8 cellular contexts compared by ENCODE assay signal in genomic region chr9:34380511-34381315, GRCh38. TPM values are rescaled to one million over a fixed set of nuclear protein-coding genes. Genes with fewer than 3 reads are reported as not detected.
A peak's percentile ranks its signal among the peaks of the same experiment; 100 is the strongest.
DNase-seq lines count a peak whose midpoint lies in the region; ATAC-seq and TF ChIP-seq lines count a peak whose summit lies in the region.

No MANE protein-coding gene starts in this region.

- H3K4me3 ChIP-seq in H7 (ENCODE audit: insufficient read depth, low read depth, low read length) (peak overlapping the region; percentile 54), choroid plexus epithelial cell (ENCODE audit: low read depth, low read length) (peak overlapping the region; percentile 63)

- H3K27me3 ChIP-seq in H7 (ENCODE audit: control insufficient read depth, insufficient read depth, low read length) = peaks cover 26% of the 10 kb centered on the region

- H3K36me3 ChIP-seq in H7 (replicated peaks; ENCODE audit: control insufficient read depth, insufficient read depth, low read length) = no peaks in the 10 kb centered on the region

- DNase-seq in CMK (ENCODE audit: low read depth) (peak; percentile 70), H7 (peak; percentile 99), NCI-H226 (peak; percentile 31), choroid plexus epithelial cell (ENCODE audit: low read depth) (peak; percentile 81), kidney tubule cell (ENCODE audit: low spot score) (peak; percentile 69)
- peak; percentile 81 for DNase-seq in activated CD4-positive, alpha-beta T cell treated with anti-CD3 and anti-CD28 coated beads for 48 hours
- DNase-seq in stimulated activated CD4-positive, alpha-beta T cell treated with anti-CD3 and anti-CD28 coated beads, Interleukin-15, amount 100 ng/mL, for 24 hours = peak; percentile 83

- TF ChIP-seq CTCF in choroid plexus epithelial cell (conservative IDR thresholded peaks at IDR 0.05; ENCODE audit: low read depth, low read length) = no peak

- ATAC-seq in GM21528 (IDR thresholded peaks at IDR 0.05; ENCODE audit: low FRiP score, unreplicated experiment) = no peak

RNA-seq across cellular contexts. Expression of gene MYORG, which starts 4.0 kb away (rescaled TPM):
- 12.3 and 19.8 TPM in 2 replicates for total RNA-seq in H7 (2014; rRNA removed; shearing (Covaris generic))

RNA-seq across cellular contexts. Expression of gene NUDT2, which starts 51.3 kb away (rescaled TPM):
- total RNA-seq in H7 (2014; rRNA removed; shearing (Covaris generic)) = 28.6 and 32.4 TPM in 2 replicates

RNA-seq across cellular contexts. Expression of gene KIF24, which starts 51.6 kb away (rescaled TPM):
- 4.5 and 4.7 TPM in 2 replicates for total RNA-seq in H7 (2014; rRNA removed; shearing (Covaris generic))

Comparison
In these comparisons a context has a peak if more than half of its experiments do, and no peak if none do; other contexts are left out.
1. DNase-seq: peak in every context shown above with its lines; median percentile 99 in H7; 83 in stimulated activated CD4-positive, alpha-beta T cell treated with anti-CD3 and anti-CD28 coated beads, Interleukin-15, amount 100 ng/mL, for 24 hours; 81 in activated CD4-positive, alpha-beta T cell treated with anti-CD3 and anti-CD28 coated beads for 48 hours; 81 in choroid plexus epithelial cell; 70 in CMK; 69 in kidney tubule cell; 31 in NCI-H226.